ENCODE assay signal across 10 cellular contexts in genomic region chr5:66239034-66239433, GRCh38.
A peak's percentile ranks its signal among the peaks of the same experiment; 100 is the strongest.
DNase-seq lines count a peak whose midpoint lies in the region; ATAC-seq, FAIRE-seq and TF ChIP-seq lines count a peak whose summit lies in the region.
"Had no signal": no experiment of that assay in that cellular context is flagged by ENCODE, and none has a peak within 500 bp of the region (broad histone marks: within the 10 kb centered on the region; RNA-seq: fewer than 3 reads in every experiment).

No MANE protein-coding gene starts in this region.

- H3K9ac ChIP-seq in endodermal cell (ENCODE audit: extremely low read depth, low read length, poor library complexity, severe bottlenecking) (no peak overlapping the region), smooth muscle cell (ENCODE audit: low read depth) (no peak overlapping the region)

- H3K4me3 Mint-ChIP-seq in endodermal cell, result no peak overlapping the region

- 10% methylated on average over 1 of the region's 1 CpG for WGBS in A549 (ENCODE audit: missing lambda C conversion rate)
- WGBS in endodermal cell (ENCODE audit: insufficient coverage in 1 of 2, insufficient read length in 1 of 2), 2 experiments, result 79 to 83% methylated on average over 1 of the region's 1 CpG
- 68 to 69% methylated on average over 1 of the region's 1 CpG for WGBS in pancreas, 2 donors
- 53% methylated on average over 1 of the region's 1 CpG for WGBS in smooth muscle cell (ENCODE audit: low lambda C conversion rate)

- no peaks in the 10 kb centered on the region for H3K27me3 ChIP-seq in endodermal cell (ENCODE audit: control insufficient read depth, insufficient read depth, low read length, poor library complexity, severe bottlenecking)
- H3K27me3 ChIP-seq in pancreas, result no peaks in the 10 kb centered on the region
- peaks cover 4% of the 10 kb centered on the region for H3K27me3 ChIP-seq in smooth muscle cell (ENCODE audit: low read depth)
- H3K27me3 ChIP-seq: tibial nerve had no signal

- H3K4me2 ChIP-seq in A549 (no peak overlapping the region), smooth muscle cell (no peak overlapping the region)

- H4K20me1 ChIP-seq in smooth muscle cell (ENCODE audit: low read depth), result no peaks in the 10 kb centered on the region

- no peaks in the 10 kb centered on the region for H3K4me1 Mint-ChIP-seq in endodermal cell

- DNase-seq in A549 (ENCODE audit: low read depth in 1 of 2, low spot score in 1 of 2) (peak; percentile 24 to 27), ELF-1 (ENCODE audit: low read depth, low spot score) (peak; percentile 26), NCI-H774 (lab: John Stamatoyannopoulos, UW) (peak; percentile 18), endodermal cell (no peak), pancreas (no peak), NCI-H2171 treated with DMSO at 0.1 percent for 48 hours (lab: John Stamatoyannopoulos, UW) (no peak), smooth muscle cell (lab: John Stamatoyannopoulos, UW; ENCODE audit: unreplicated experiment) (no peak)
- DNase-seq in activated CD8-positive, alpha-beta memory T cell treated with anti-CD3 and anti-CD28 coated beads, Interleukin-2, amount 50 U/mL, for 48 hours, result no peak

- H3K4me3 ChIP-seq in A549 (no peak overlapping the region), endodermal cell (ENCODE audit: low read length) (no peak overlapping the region), pancreas (no peak overlapping the region), smooth muscle cell (no peak overlapping the region)
- H3K4me3 ChIP-seq: prostate gland, tibial nerve had no signal

- TF ChIP-seq RAD21 in A549 (conservative IDR thresholded peaks at IDR 0.05 in 1 of 2, IDR thresholded peaks at IDR 0.05 in 1 of 2), result peak; percentile 70 to 71

- no peaks in the 10 kb centered on the region for H3K9me3 ChIP-seq in A549
- no peaks in the 10 kb centered on the region for H3K9me3 ChIP-seq in endodermal cell (ENCODE audit: control insufficient read depth, low read length)
- H3K9me3 ChIP-seq in pancreas, result no peaks in the 10 kb centered on the region
- no peaks in the 10 kb centered on the region for H3K9me3 ChIP-seq in smooth muscle cell (replicated peaks; ENCODE audit: low read depth)
- H3K9me3 ChIP-seq: prostate gland, tibial nerve had no signal

- ATAC-seq in A549, result peak in 1 of 2 experiments; percentile 72; a peak in 3 of 6 replicates
- ATAC-seq in pancreas, result no peak

- TF ChIP-seq EP300 in A549 (IDR thresholded peaks at IDR 0.05), result no peak

- H3K27me3 Mint-ChIP-seq in endodermal cell (ENCODE audit: insufficient read depth), result peaks cover 6% of the 10 kb centered on the region

- CTCF ChIA-PET in A549 (lab: Yijun Ruan, JAX), result interaction anchor here (0.7 to 1.3 kb wide), 11 partner anchors 12 to 605 kb away, joined by 3 to 6 read pairs (median 4); no protein-coding TSS in a partner anchor

- TF ChIP-seq CTCF in A549 (IDR thresholded peaks at IDR 0.05), result peak; percentile 48
- TF ChIP-seq CTCF in endodermal cell (conservative IDR thresholded peaks at IDR 0.05), result peak; percentile 76
- no peak for TF ChIP-seq CTCF in pancreas (IDR thresholded peaks at IDR 0.05)
- no peak for TF ChIP-seq CTCF in smooth muscle cell (IDR thresholded peaks at IDR 0.05; ENCODE audit: borderline replicate concordance, insufficient read depth, poor library complexity, severe bottlenecking)

- intact Hi-C loops in pancreas (cut with DNase I), result no loop called here

- H3K27ac ChIP-seq in A549, result no peak overlapping the region
- H3K27ac ChIP-seq in endodermal cell (ENCODE audit: low read depth, low read length), result no peak overlapping the region
- no peak overlapping the region for H3K27ac ChIP-seq in pancreas
- H3K27ac ChIP-seq in smooth muscle cell (ENCODE audit: low read depth), result no peak overlapping the region
- H3K27ac ChIP-seq: prostate gland, tibial nerve had no signal

- POLR2A ChIA-PET in A549 (lab: Yijun Ruan, JAX), result no interaction called here

- no peak overlapping the region for H3K27ac Mint-ChIP-seq in endodermal cell

- no peaks in the 10 kb centered on the region for H3F3A ChIP-seq in smooth muscle cell (ENCODE audit: low read depth)

- H3K79me2 ChIP-seq in smooth muscle cell (ENCODE audit: low read depth), result no peaks in the 10 kb centered on the region

- no peaks in the 10 kb centered on the region for H3K36me3 Mint-ChIP-seq in endodermal cell (ENCODE audit: low read depth)

- H3K36me3 ChIP-seq in endodermal cell (ENCODE audit: control insufficient read depth, insufficient read depth, low read length) (no peaks in the 10 kb centered on the region), pancreas (no peaks in the 10 kb centered on the region), smooth muscle cell (ENCODE audit: low read depth) (no peaks in the 10 kb centered on the region)
- H3K36me3 ChIP-seq: prostate gland, tibial nerve had no signal

- no peak for FAIRE-seq in A549 (lab: Jason Lieb, UNC)
- no peak for FAIRE-seq in pancreas (lab: Jason Lieb, UNC)

- H3K9me3 Mint-ChIP-seq in endodermal cell, result peaks cover 2% of the 10 kb centered on the region

- no peak for TF ChIP-seq POLR2A in A549 (IDR thresholded peaks at IDR 0.05; ENCODE audit: low read length)

- no peaks in the 10 kb centered on the region for H3K4me1 ChIP-seq in A549
- no peaks in the 10 kb centered on the region for H3K4me1 ChIP-seq in endodermal cell (ENCODE audit: control insufficient read depth, insufficient read depth, low read length)
- H3K4me1 ChIP-seq in pancreas, result no peaks in the 10 kb centered on the region
- H3K4me1 ChIP-seq in smooth muscle cell (ENCODE audit: low read depth), result no peaks in the 10 kb centered on the region
- H3K4me1 ChIP-seq: prostate gland, tibial nerve had no signal

- H2AFZ ChIP-seq in smooth muscle cell (ENCODE audit: low read depth), result no peak overlapping the region

TF ChIP-seq in A549, 52 proteins besides CTCF, POLR2A, EP300 and RAD21:
- TF ChIP-seq SMC3 (IDR thresholded peaks at IDR 0.05), result peak; percentile 61; the same call in 2 of the 3 replicates
- no peak for TF ChIP-seq PBX3 (IDR thresholded peaks at IDR 0.05)
TF ChIP-seq in A549: peak in this region for 1.

Comparison
In these comparisons a context has a peak if more than half of its experiments do, and no peak if none do; other contexts are left out.
1. DNase-seq: peak in A549 (2 of 2), ELF-1 (single experiment) and NCI-H774 (single experiment); none in endodermal cell (single experiment), pancreas (0 of 6), NCI-H2171 treated with DMSO at 0.1 percent for 48 hours (single experiment), smooth muscle cell (single experiment) and activated CD8-positive, alpha-beta memory T cell treated with anti-CD3 and anti-CD28 coated beads, Interleukin-2, amount 50 U/mL, for 48 hours (single experiment).
2. CTCF ChIP-seq: peak in A549 (single experiment) and endodermal cell (single experiment); none in pancreas (0 of 4) and smooth muscle cell (single experiment).